Comparison of ENCODE assay signal across 21 cellular contexts in genomic region chr17:65297916-65298315, GRCh38.
DNase-seq lines count a peak whose midpoint lies in the region; ATAC-seq, FAIRE-seq and TF ChIP-seq lines count a peak whose summit lies in the region.
"Had no signal": no experiment of that assay in that cellular context is flagged by ENCODE, and none has a peak within 500 bp of the region (broad histone marks: within the 10 kb centered on the region; RNA-seq: fewer than 3 reads in every experiment).

No MANE protein-coding gene starts in this region.

- H3K18ac ChIP-seq in trophoblast cell (ENCODE audit: low read length): no peak overlapping the region

- no peak overlapping the region for H4K8ac ChIP-seq in trophoblast cell (ENCODE audit: low read depth, low read length)

- H3K27me3 Mint-ChIP-seq in naive thymus-derived CD8-positive, alpha-beta T cell: peaks cover 0 to 13% (median 12%) of the 10 kb centered on the region in 5 donors

- H3K4me1 Mint-ChIP-seq in naive thymus-derived CD8-positive, alpha-beta T cell: peaks cover 2 to 7% (median 7%) of the 10 kb centered on the region in 4 donors

- H3K23ac ChIP-seq in trophoblast cell (ENCODE audit: low read length): no peak overlapping the region

- H3K27ac ChIP-seq in SJCRH30 (peak overlapping the region; percentile 38; the same call in 1 of the 2 replicates), trophoblast cell (ENCODE audit: low read depth, low read length) (no peak overlapping the region)
- H3K27ac ChIP-seq: RWPE1, SK-N-MC had no signal

- H3K27ac Mint-ChIP-seq in naive thymus-derived CD8-positive, alpha-beta T cell: no peak overlapping the region

- H4K12ac ChIP-seq in trophoblast cell (ENCODE audit: low read depth, low read length): no peak overlapping the region

- no peak overlapping the region for H3K14ac ChIP-seq in trophoblast cell (ENCODE audit: low read length)

- H3K4me2 ChIP-seq in trophoblast cell (ENCODE audit: low read length): no peak overlapping the region

- FAIRE-seq in H54 (lab: Jason Lieb, UNC): no peak

- POLR2A ChIA-PET in naive thymus-derived CD8-positive, alpha-beta T cell (lab: Charles Lee): no interaction called here

- no peaks in the 10 kb centered on the region for H3K9me3 ChIP-seq in SJCRH30 (replicated peaks)
- H3K9me3 ChIP-seq in trophoblast cell (ENCODE audit: insufficient read depth, low read depth, low read length): no peaks in the 10 kb centered on the region

- no peak overlapping the region for H3K4ac ChIP-seq in trophoblast cell (ENCODE audit: low read depth, low read length)

- ATAC-seq in naive thymus-derived CD8-positive, alpha-beta T cell: no peak
- ATAC-seq: HCT116, Panc1 had no signal

- H3K4me1 ChIP-seq in SJCRH30: peaks cover 19% of the 10 kb centered on the region; the same call in 1 of the 2 replicates
- H3K4me1 ChIP-seq in trophoblast cell (ENCODE audit: control insufficient read depth in 1 of 2, insufficient read depth in 2 of 2, low read length in 2 of 2): no peaks in the 10 kb centered on the region

- H3K27me3 ChIP-seq in SJCRH30 (no peaks in the 10 kb centered on the region), trophoblast cell (ENCODE audit: insufficient read depth, low read length) (no peaks in the 10 kb centered on the region)

- no peak for DNase-seq in SJCRH30
- DNase-seq in islet precursor cell: peak; percentile 86
- peak; percentile 24 to 67 for DNase-seq in trophoblast cell
- DNase-seq in NCI-H128 (lab: John Stamatoyannopoulos, UW; ENCODE audit: unreplicated experiment): no peak
- DNase-seq in H54 (ENCODE audit: insufficient read length, low spot score): no peak
- no peak for DNase-seq in naive thymus-derived CD8-positive, alpha-beta T cell
- no peak for DNase-seq in stimulated activated CD4-positive, alpha-beta T cell treated with anti-CD3 and anti-CD28 coated beads, Interleukin-4, amount 100 ng/mL, for 24 hours
- DNase-seq: Calu3, GOT3, NCI-H1048, NCI-H1417 treated with DMSO at 0.1 percent for 48 hours, NCI-H1694 treated with DMSO at 0.1 percent for 48 hours, NCI-H2081, NCI-H2227 treated with DMSO at 0.1 percent for 48 hours, NCI-H526 treated with DMSO at 0.1 percent for 48 hours, SHP77 treated with DMSO at 0.1 percent for 48 hours, SW 1271 had no signal

- H2BK120ac ChIP-seq in trophoblast cell (ENCODE audit: insufficient read depth, low read length, poor library complexity): no peak overlapping the region

- H3K79me2 ChIP-seq in trophoblast cell (ENCODE audit: control insufficient read depth, insufficient read depth, low read length, poor library complexity): no peaks in the 10 kb centered on the region

- H2AK5ac ChIP-seq in trophoblast cell (ENCODE audit: low read length): no peak overlapping the region

- peaks cover 0 to 1% (median 0%) of the 10 kb centered on the region in 9 donors for H3K9me3 Mint-ChIP-seq in naive thymus-derived CD8-positive, alpha-beta T cell

- H2BK12ac ChIP-seq in trophoblast cell (ENCODE audit: low read length): no peak overlapping the region

- WGBS in trophoblast cell (ENCODE audit: extremely low coverage, insufficient coverage, insufficient read length): no CpG with 5 or more reads among the region's 5 CpGs

- TF ChIP-seq POLR2A in H54 (IDR thresholded peaks at IDR 0.05; ENCODE audit: low read depth, low read length): no peak

- no peak overlapping the region for H3K9ac ChIP-seq in trophoblast cell (ENCODE audit: low read length)

- no peak overlapping the region for H2BK5ac ChIP-seq in trophoblast cell (ENCODE audit: low read depth, low read length, poor library complexity)

- H3K4me3 ChIP-seq in SJCRH30 (no peak overlapping the region), trophoblast cell (ENCODE audit: low read depth, low read length) (no peak overlapping the region)
- H3K4me3 ChIP-seq: SK-N-MC had no signal

- H3K4me3 Mint-ChIP-seq in naive thymus-derived CD8-positive, alpha-beta T cell: no peak overlapping the region

- no peaks in the 10 kb centered on the region for H3K36me3 Mint-ChIP-seq in naive thymus-derived CD8-positive, alpha-beta T cell

- no peak overlapping the region for H4K91ac ChIP-seq in trophoblast cell (ENCODE audit: low read depth, low read length)

- H3K36me3 ChIP-seq in SJCRH30 (no peaks in the 10 kb centered on the region), trophoblast cell (ENCODE audit: control insufficient read depth in 1 of 2, insufficient read depth in 2 of 2, low read length in 2 of 2) (no peaks in the 10 kb centered on the region)

- H3K79me1 ChIP-seq in trophoblast cell (ENCODE audit: low read length): no peaks in the 10 kb centered on the region

- H2AFZ ChIP-seq in trophoblast cell (ENCODE audit: insufficient read depth, low read length, poor library complexity): no peak overlapping the region

Comparison
In these comparisons a context has a peak if more than half of its experiments do, and no peak if none do; other contexts are left out.
1. DNase-seq: peak in islet precursor cell (single experiment) and trophoblast cell (2 of 2); none in SJCRH30 (0 of 2), NCI-H128 (single experiment), H54 (single experiment), naive thymus-derived CD8-positive, alpha-beta T cell (0 of 10) and stimulated activated CD4-positive, alpha-beta T cell treated with anti-CD3 and anti-CD28 coated beads, Interleukin-4, amount 100 ng/mL, for 24 hours (single experiment).